Comparison of ENCODE assay signal across 8 cellular contexts in the genomic region with DNA sequence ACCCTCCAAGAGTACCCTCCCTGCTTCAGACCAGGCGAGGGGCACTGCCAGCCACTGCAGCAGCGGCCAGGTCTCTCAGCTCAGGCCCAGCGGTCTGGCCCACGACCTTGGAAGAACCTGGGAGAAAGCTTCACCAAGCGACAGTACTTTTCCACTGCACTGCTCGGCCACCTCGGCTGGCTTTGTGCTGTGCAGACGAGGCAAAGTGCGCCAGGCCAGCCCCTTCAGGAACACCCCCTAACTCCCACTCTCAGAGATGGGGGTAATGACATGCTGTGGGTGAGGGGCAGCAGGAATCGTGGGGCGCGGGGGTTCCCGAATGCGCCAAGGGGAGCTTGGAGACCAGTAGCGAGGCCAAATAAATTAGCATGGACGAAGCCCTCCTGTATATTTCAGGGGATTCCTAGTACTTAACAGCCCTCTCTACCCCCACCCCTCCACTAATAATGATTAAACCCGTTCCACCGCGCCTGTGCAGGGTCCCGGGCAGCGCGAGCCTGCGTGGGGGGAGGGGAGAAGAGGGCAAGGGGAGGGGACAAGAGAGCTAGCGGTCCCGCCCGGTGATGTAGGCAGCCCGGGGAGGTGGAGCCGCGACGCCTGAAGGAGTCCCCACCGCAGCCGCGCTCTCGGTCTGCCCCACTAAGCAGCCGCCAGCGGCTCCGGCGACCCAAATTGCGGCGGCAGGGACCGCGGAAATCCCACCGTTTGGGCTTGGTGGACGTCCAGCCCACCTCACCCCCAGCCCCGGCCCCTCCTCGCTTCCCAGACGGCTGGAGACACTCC.
A peak's percentile ranks its signal among the peaks of the same experiment; 100 is the strongest.
DNase-seq lines count a peak whose midpoint lies in the region; ATAC-seq and TF ChIP-seq lines count a peak whose summit lies in the region.

A gene with protein sequence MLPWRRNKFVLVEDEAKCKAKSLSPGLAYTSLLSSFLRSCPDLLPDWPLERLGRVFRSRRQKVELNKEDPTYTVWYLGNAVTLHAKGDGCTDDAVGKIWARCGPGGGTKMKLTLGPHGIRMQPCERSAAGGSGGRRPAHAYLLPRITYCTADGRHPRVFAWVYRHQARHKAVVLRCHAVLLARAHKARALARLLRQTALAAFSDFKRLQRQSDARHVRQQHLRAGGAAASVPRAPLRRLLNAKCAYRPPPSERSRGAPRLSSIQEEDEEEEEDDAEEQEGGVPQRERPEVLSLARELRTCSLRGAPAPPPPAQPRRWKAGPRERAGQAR (plus strand): TSS at position 629 of the 783 bp plus-strand sequence. CDS start 401 bp downstream, outside the sequence.

- H3K4me3 Mint-ChIP-seq in activated T-cell treated with anti-CD3 and anti-CD28 coated beads, Interleukin-2, amount 50 U/mL, for 24 hours = peak within 1 kb of the TSS; percentile 8

- no peaks in the 10 kb centered on the region for H3K36me3 Mint-ChIP-seq in activated T-cell treated with anti-CD3 and anti-CD28 coated beads, Interleukin-2, amount 50 U/mL, for 24 hours (ENCODE audit: low read depth)

- H3K4me3 ChIP-seq in astrocyte of the cerebellum (ENCODE audit: low read depth, low read length) = peak within 1 kb of the TSS; percentile 24

- TF ChIP-seq CTCF in astrocyte of the cerebellum (IDR thresholded peaks at IDR 0.05; ENCODE audit: low read depth, low read length, missing control alignments) = no peak

- H3K27ac Mint-ChIP-seq in activated T-cell treated with anti-CD3 and anti-CD28 coated beads, Interleukin-2, amount 50 U/mL, for 24 hours = no peak within 1 kb of the TSS

- H3K9me3 Mint-ChIP-seq in activated T-cell treated with anti-CD3 and anti-CD28 coated beads, Interleukin-2, amount 50 U/mL, for 24 hours = no peaks in the 10 kb centered on the region

- peaks cover 37% of the 10 kb centered on the region for H3K27me3 Mint-ChIP-seq in activated T-cell treated with anti-CD3 and anti-CD28 coated beads, Interleukin-2, amount 50 U/mL, for 24 hours

- DNase-seq in activated T-cell treated with anti-CD3 and anti-CD28 coated beads, Interleukin-2, amount 50 U/mL, for 24 hours = no peak
- DNase-seq in activated T-cell treated with anti-CD3 and anti-CD28 coated beads, Interleukin-2, amount 50 U/mL, for 1 hour = no peak
- DNase-seq in astrocyte of the cerebellum (ENCODE audit: low read depth) = no peak
- peak; percentile 84 for DNase-seq in iPS-NIHi11 (ENCODE audit: low spot score)
- peak; percentile 23 for DNase-seq in stimulated activated naive CD8-positive, alpha-beta T cell treated with anti-CD3 and anti-CD28 coated beads, Interleukin-15, Interleukin-2, amounts not matched to agents 100 U/mL and 50 U/mL, for 24 hours
- no peak for DNase-seq in NCI-H2107 (lab: John Stamatoyannopoulos, UW)
- DNase-seq in activated CD4-positive, alpha-beta T cell treated with anti-CD3 and anti-CD28 coated beads for 4 hours = no peak
- no peak for DNase-seq in NOMO-1 treated with dmso at 0.1 percent for 144 hours (lab: John Stamatoyannopoulos, UW; ENCODE audit: unreplicated experiment)

- ATAC-seq in stimulated activated naive CD8-positive, alpha-beta T cell treated with anti-CD3 and anti-CD28 coated beads, Interleukin-15, Interleukin-2, amounts not matched to agents 100 U/mL and 50 U/mL, for 24 hours = no peak

- in situ Hi-C loops in astrocyte of the cerebellum (cut with HindIII; ENCODE audit: low sequenced_read_pairs) = no loop called here

- H3K4me1 Mint-ChIP-seq in activated T-cell treated with anti-CD3 and anti-CD28 coated beads, Interleukin-2, amount 50 U/mL, for 24 hours (ENCODE audit: low read depth) = peaks cover 3% of the 10 kb centered on the region

Comparison
In these comparisons a context has a peak if more than half of its experiments do, and no peak if none do; other contexts are left out.
1. DNase-seq: peak in iPS-NIHi11 (single experiment) and stimulated activated naive CD8-positive, alpha-beta T cell treated with anti-CD3 and anti-CD28 coated beads, Interleukin-15, Interleukin-2, amounts not matched to agents 100 U/mL and 50 U/mL, for 24 hours (single experiment); none in activated T-cell treated with anti-CD3 and anti-CD28 coated beads, Interleukin-2, amount 50 U/mL, for 24 hours (single experiment), activated T-cell treated with anti-CD3 and anti-CD28 coated beads, Interleukin-2, amount 50 U/mL, for 1 hour (single experiment), astrocyte of the cerebellum (single experiment), NCI-H2107 (single experiment), activated CD4-positive, alpha-beta T cell treated with anti-CD3 and anti-CD28 coated beads for 4 hours (0 of 2) and NOMO-1 treated with dmso at 0.1 percent for 144 hours (single experiment).